ENCODE assay signal across 23 cellular contexts in genomic region chr20:10532351-10532750, GRCh38.
"Had no signal": no experiment of that assay in that cellular context is flagged by ENCODE, and none has a peak within 500 bp of the region (broad histone marks: within the 10 kb centered on the region; RNA-seq: fewer than 3 reads in every experiment).

No MANE protein-coding gene starts in this region.

- ATAC-seq: activated CD8-positive, alpha-beta T cell treated with anti-CD3 and anti-CD28 coated beads for 36 hours had no signal

- DNase-seq: activated CD4-positive, alpha-beta T cell treated with anti-CD3 and anti-CD28 coated beads, Interleukin-2, amount 10 ng/mL, durations not matched to agents 24 days and 14 days; activated CD4-positive, alpha-beta T cell treated with anti-CD3 and anti-CD28 coated beads, Interleukin-2, amount 50 U/mL, for 4 hours; activated CD8-positive, alpha-beta T cell treated with anti-CD3 and anti-CD28 coated beads for 36 hours; activated gamma-delta T cell; activated naive CD4-positive, alpha-beta T cell treated with Interleukin-2 at 50 U/mL for 16 hours; activated naive CD8-positive, alpha-beta T cell treated with anti-CD3 and anti-CD28 coated beads, Interleukin-2, amount 10 ng/mL, durations not matched to agents 7 days and 5 days; activated T-cell treated with anti-CD3 and anti-CD28 coated beads, Interleukin-2, amount 50 U/mL, for 24 hours; amygdala; colonic mucosa; Kasumi-1; MM.1S; NCI-H1092 treated with DMSO at 0.1 percent for 48 hours; NCI-H1417 treated with DMSO at 0.1 percent for 48 hours; NCI-H187 treated with DMSO at 0.1 percent for 48 hours; NCI-H2081; NCI-H226; NCI-H446 treated with DMSO at 0.1 percent for 48 hours; NCI-H524 treated with DMSO at 0.1 percent for 48 hours; NCI-H748 treated with DMSO at 0.1 percent for 48 hours; PC-9; Right ventricle myocardium superior had no signal

- H3K36me3 ChIP-seq: ascending aorta, cardiac muscle cell, colonic mucosa had no signal

- H3K27me3 ChIP-seq: ascending aorta, cardiac muscle cell, colonic mucosa had no signal

- H3K4me3 ChIP-seq: ascending aorta, cardiac muscle cell, colonic mucosa, PC-9 had no signal
